In genomic region chr2:209331291-209331844, GRCh38 we compare ENCODE assay signal across 8 cellular contexts.
DNase-seq lines count a peak whose midpoint lies in the region; ATAC-seq, FAIRE-seq and TF ChIP-seq lines count a peak whose summit lies in the region.

No MANE protein-coding gene starts in this region.

- H3K9me3 Mint-ChIP-seq in stimulated activated memory B cell treated with anti-CD40 and anti-IgM and Interleukin-4, amounts not matched to agents 10 μg/mL and 1 μg/mL and 100 μg/mL, for 72 hours: no peaks in the 10 kb centered on the region
- H3K9me3 Mint-ChIP-seq in activated T-cell treated with anti-CD3 and anti-CD28 coated beads, Interleukin-2, amount 50 U/mL, for 4 hours: no peaks in the 10 kb centered on the region

- H3K27ac ChIP-seq in IMR-90 (ENCODE audit: insufficient read depth, low read length) (no peak overlapping the region), SJCRH30 (no peak overlapping the region), small intestine (ENCODE audit: low read depth in 1 of 2, low read length in 1 of 2) (no peak overlapping the region)

- H2BK120ac ChIP-seq in IMR-90 (ENCODE audit: low read depth, low read length): no peak overlapping the region

- no peak overlapping the region for H3K4me2 ChIP-seq in IMR-90 (ENCODE audit: low read depth, low read length)

- H2BK15ac ChIP-seq in IMR-90 (ENCODE audit: low read depth, low read length): no peak overlapping the region

- no peak overlapping the region for H4K91ac ChIP-seq in IMR-90 (ENCODE audit: insufficient read depth, low read depth, low read length)

- H3K27me3 ChIP-seq in IMR-90 (ENCODE audit: control insufficient read depth, insufficient read depth, low read length): no peaks in the 10 kb centered on the region
- H3K27me3 ChIP-seq in SJCRH30: no peaks in the 10 kb centered on the region
- H3K27me3 ChIP-seq in small intestine (ENCODE audit: control insufficient read depth in 2 of 2, insufficient read depth in 2 of 2, low read length in 2 of 2): no peaks in the 10 kb centered on the region

- H3K4me1 ChIP-seq in IMR-90 (ENCODE audit: control insufficient read depth, insufficient read depth, low read length): no peaks in the 10 kb centered on the region
- peaks cover 4% of the 10 kb centered on the region; the same call in 1 of the 2 replicates for H3K4me1 ChIP-seq in SJCRH30
- H3K4me1 ChIP-seq in small intestine (ENCODE audit: control insufficient read depth in 2 of 2, insufficient read depth in 1 of 2, low read depth in 1 of 2, low read length in 1 of 2): no peaks in the 10 kb centered on the region

- ATAC-seq in IMR-90 (ENCODE audit: low read depth) (no peak), HG02588 (IDR thresholded peaks at IDR 0.05; ENCODE audit: unreplicated experiment) (no peak)
- no peak for ATAC-seq in stimulated activated memory B cell treated with anti-CD40 and anti-IgM and Interleukin-4, amounts not matched to agents 10 μg/mL and 1 μg/mL and 100 μg/mL, for 72 hours
- ATAC-seq in activated T-cell treated with anti-CD3 and anti-CD28 coated beads, Interleukin-2, amount 50 U/mL, for 4 hours: no peak

- peak; percentile 37; the same call in 1 of the 2 replicates for TF ChIP-seq RAD21 in IMR-90 (IDR thresholded peaks at IDR 0.05; ENCODE audit: low read length)

- H2BK20ac ChIP-seq in IMR-90 (ENCODE audit: low read depth, low read length): no peak overlapping the region

- TF ChIP-seq CTCF in IMR-90 (conservative IDR thresholded peaks at IDR 0.05; ENCODE audit: low read depth, low read length): peak; percentile 35

- no peak overlapping the region for H3K4me3 Mint-ChIP-seq in stimulated activated memory B cell treated with anti-CD40 and anti-IgM and Interleukin-4, amounts not matched to agents 10 μg/mL and 1 μg/mL and 100 μg/mL, for 72 hours
- H3K4me3 Mint-ChIP-seq in activated T-cell treated with anti-CD3 and anti-CD28 coated beads, Interleukin-2, amount 50 U/mL, for 4 hours: no peak overlapping the region

- H3K27ac Mint-ChIP-seq in stimulated activated memory B cell treated with anti-CD40 and anti-IgM and Interleukin-4, amounts not matched to agents 10 μg/mL and 1 μg/mL and 100 μg/mL, for 72 hours: no peak overlapping the region

- no peaks in the 10 kb centered on the region for H4K20me1 ChIP-seq in IMR-90 (ENCODE audit: insufficient read depth, low read length)

- no peak overlapping the region for H4K8ac ChIP-seq in IMR-90 (ENCODE audit: low read depth in 2 of 2, low read length in 2 of 2)

- WGBS in IMR-90 (ENCODE audit: extremely low coverage in 2 of 2, insufficient read length in 1 of 2), 2 experiments: no CpG with 5 or more reads among the region's 1 CpG
- 7 to 26% (median 13%) methylated on average over 1 of the region's 1 CpG for WGBS in small intestine, 3 donors

- H2AK9ac ChIP-seq in IMR-90 (replicated peaks; ENCODE audit: low read depth, low read length, poor library complexity): no peak overlapping the region

- H3K18ac ChIP-seq in IMR-90 (ENCODE audit: low read depth, low read length): no peak overlapping the region

- H3K23ac ChIP-seq in IMR-90 (ENCODE audit: low read depth, low read length): no peak overlapping the region

- dilution Hi-C loops in IMR-90 (cut with HindIII; ENCODE audit: low sequenced_read_pairs, unreplicated experiment): no loop called here

- H3K4ac ChIP-seq in IMR-90 (ENCODE audit: low read depth, low read length): no peak overlapping the region

- no peaks in the 10 kb centered on the region for H3K36me3 ChIP-seq in IMR-90 (ENCODE audit: control insufficient read depth, insufficient read depth, low read length)
- no peaks in the 10 kb centered on the region for H3K36me3 ChIP-seq in SJCRH30
- H3K36me3 ChIP-seq in small intestine (ENCODE audit: control insufficient read depth in 2 of 2, insufficient read depth in 2 of 2, low read length in 2 of 2): no peaks in the 10 kb centered on the region

- no peak for TF ChIP-seq POLR2A in IMR-90 (IDR thresholded peaks at IDR 0.05; ENCODE audit: low read depth, low read length)

- no peaks in the 10 kb centered on the region for H3K9me1 ChIP-seq in IMR-90 (ENCODE audit: insufficient read depth, low read length)

- H3K9me3 ChIP-seq in IMR-90 (ENCODE audit: control insufficient read depth, insufficient read depth, low read length) (no peaks in the 10 kb centered on the region), SJCRH30 (replicated peaks) (no peaks in the 10 kb centered on the region), small intestine (ENCODE audit: control insufficient read depth, low read depth) (no peaks in the 10 kb centered on the region)

- H3K4me1 Mint-ChIP-seq in stimulated activated memory B cell treated with anti-CD40 and anti-IgM and Interleukin-4, amounts not matched to agents 10 μg/mL and 1 μg/mL and 100 μg/mL, for 72 hours: no peaks in the 10 kb centered on the region
- no peaks in the 10 kb centered on the region for H3K4me1 Mint-ChIP-seq in activated T-cell treated with anti-CD3 and anti-CD28 coated beads, Interleukin-2, amount 50 U/mL, for 4 hours (ENCODE audit: low read depth)

- H3K56ac ChIP-seq in IMR-90 (ENCODE audit: extremely low read depth, insufficient read depth, low read length): no peak overlapping the region

- no TSS peak for BruUV-seq in IMR-90 (replicated peaks; lab: Mats Ljungman, UMichigan)

- no peak overlapping the region for H2AK5ac ChIP-seq in IMR-90 (ENCODE audit: low read depth, low read length)

- no peak overlapping the region for H2BK5ac ChIP-seq in IMR-90 (ENCODE audit: low read depth, low read length, poor library complexity, severe bottlenecking)

- H3K27me3 Mint-ChIP-seq in stimulated activated memory B cell treated with anti-CD40 and anti-IgM and Interleukin-4, amounts not matched to agents 10 μg/mL and 1 μg/mL and 100 μg/mL, for 72 hours: no peaks in the 10 kb centered on the region
- peaks cover 3% of the 10 kb centered on the region for H3K27me3 Mint-ChIP-seq in activated T-cell treated with anti-CD3 and anti-CD28 coated beads, Interleukin-2, amount 50 U/mL, for 4 hours (ENCODE audit: low read depth)

- CTCF ChIA-PET in IMR-90 (lab: Yijun Ruan, JAX): interaction anchor here (0.6 to 1.4 kb wide), 5 partner anchors 72 to 936 kb away, joined by 3 to 7 read pairs (median 3); no protein-coding TSS in a partner anchor

- POLR2A ChIA-PET in IMR-90 (lab: Charles Lee; ENCODE audit: unreplicated experiment): no interaction called here

- DNase-seq in DMS 273 (lab: John Stamatoyannopoulos, UW; ENCODE audit: unreplicated experiment) (peak; percentile 56), IMR-90 (peak; percentile 28), SJCRH30 (peak; percentile 11 to 63), iPS-NIHi7 (ENCODE audit: extremely low spot score) (peak; percentile 19), small intestine (no peak)
- DNase-seq in activated T-cell treated with anti-CD3 and anti-CD28 coated beads, Interleukin-2, amount 50 U/mL, for 4 hours: no peak

- H3K9ac ChIP-seq in IMR-90 (ENCODE audit: low read depth, low read length): no peak overlapping the region

- H4K5ac ChIP-seq in IMR-90 (ENCODE audit: low read depth, low read length): no peak overlapping the region

- intact Hi-C loops in IMR-90 (cut with micrococcal nuclease): loop anchor here (2.0 to 5.0 kb wide), 2 partner anchors 866 to 937 kb away; no protein-coding TSS in a partner anchor

- H3K14ac ChIP-seq in IMR-90 (replicated peaks; ENCODE audit: low read depth, low read length): no peak overlapping the region

- FAIRE-seq in small intestine (lab: Jason Lieb, UNC): no peak

- H2AFZ ChIP-seq in IMR-90 (replicated peaks; ENCODE audit: low read length, poor library complexity): no peak overlapping the region

- H3K4me3 ChIP-seq in IMR-90 (ENCODE audit: insufficient read depth, low read depth, low read length) (no peak overlapping the region), SJCRH30 (no peak overlapping the region), small intestine (ENCODE audit: low read depth in 1 of 2, low read length in 2 of 2) (no peak overlapping the region)

- no peaks in the 10 kb centered on the region for H3K36me3 Mint-ChIP-seq in stimulated activated memory B cell treated with anti-CD40 and anti-IgM and Interleukin-4, amounts not matched to agents 10 μg/mL and 1 μg/mL and 100 μg/mL, for 72 hours
- H3K36me3 Mint-ChIP-seq in activated T-cell treated with anti-CD3 and anti-CD28 coated beads, Interleukin-2, amount 50 U/mL, for 4 hours (ENCODE audit: insufficient read depth): no peaks in the 10 kb centered on the region

- in situ Hi-C loops in IMR-90 (cut with MboI; ENCODE audit: low sequenced_read_pairs): loop anchor here (10.0 to 25.0 kb wide), 3 partner anchors 243 to 881 kb away; no protein-coding TSS in a partner anchor

- no peaks in the 10 kb centered on the region for H3K79me1 ChIP-seq in IMR-90 (ENCODE audit: low read depth in 1 of 2, low read length in 2 of 2)

TF ChIP-seq in IMR-90, 13 proteins besides CTCF, POLR2A, EP300 and RAD21:
- TF ChIP-seq SMC3 (IDR thresholded peaks at IDR 0.05; ENCODE audit: low read depth, low read length): peak; percentile 22; the same call in 1 of the 2 replicates
- no peak for TF ChIP-seq ELK1 (IDR thresholded peaks at IDR 0.05; ENCODE audit: borderline replicate concordance, low read depth, low read length)

Comparison
In these comparisons a context has a peak if more than half of its experiments do, and no peak if none do; other contexts are left out.
1. DNase-seq: peak in DMS 273 (single experiment), IMR-90 (single experiment), SJCRH30 (2 of 2) and iPS-NIHi7 (single experiment); none in activated T-cell treated with anti-CD3 and anti-CD28 coated beads, Interleukin-2, amount 50 U/mL, for 4 hours (single experiment) and small intestine (single experiment).